In the genomic region with DNA sequence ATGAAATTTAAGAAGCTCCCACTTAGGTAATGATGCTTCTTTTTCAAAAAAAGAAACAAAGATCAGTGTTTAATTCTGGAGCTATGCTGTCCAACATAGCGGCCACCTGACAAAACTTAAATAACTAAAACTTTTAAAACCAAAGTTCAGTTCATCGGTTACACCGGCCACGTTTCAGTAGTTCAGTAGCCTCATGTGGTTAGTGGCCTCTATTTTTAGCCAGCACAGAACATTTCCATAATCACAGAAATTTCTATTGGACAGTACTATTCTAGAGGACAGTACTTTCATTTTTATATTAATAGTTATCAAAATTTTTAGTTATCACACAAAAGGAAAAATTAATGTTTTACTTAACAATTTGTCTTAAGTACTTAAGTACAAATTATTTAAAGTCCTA, we compare ENCODE assay signal across 14 cellular contexts.
DNase-seq lines count a peak whose midpoint lies in the region; ATAC-seq, FAIRE-seq and TF ChIP-seq lines count a peak whose summit lies in the region.
"Had no signal": no experiment of that assay in that cellular context is flagged by ENCODE, and none has a peak within 500 bp of the region (broad histone marks: within the 10 kb centered on the region; RNA-seq: fewer than 3 reads in every experiment).

No MANE protein-coding gene starts in this region.

- no peak overlapping the region for H3K4me3 Mint-ChIP-seq in Calu3 (ENCODE audit: low read depth, unreplicated experiment)
- H3K4me3 Mint-ChIP-seq: HFFc6, neural crest cell had no signal

- RAD21 ChIA-PET in GM12878 (lab: Charles Lee; ENCODE audit: unreplicated experiment): interaction anchor here (1.0 to 1.3 kb wide), 2 partner anchors 139 to 141 kb away, joined by 3 read pairs; a partner anchor contains a TSS

- no peaks in the 10 kb centered on the region for H3K79me2 ChIP-seq in GM12878 (ENCODE audit: control insufficient read depth, insufficient read depth, low read length)

- no peak overlapping the region for H3K4me2 ChIP-seq in GM12878 (ENCODE audit: control insufficient read depth, insufficient read depth)

- no peak for TF ChIP-seq CTCF in GM12878 (IDR thresholded peaks at IDR 0.05 in 2 of 3, conservative IDR thresholded peaks at IDR 0.05 in 1 of 3; ENCODE audit: control insufficient read depth in 2 of 3, extremely low read depth in 1 of 3, insufficient read depth in 1 of 3, low read depth in 3 of 3, low read length in 3 of 3)
- no peak for TF ChIP-seq CTCF in Calu3 (IDR thresholded peaks at IDR 0.05; ENCODE audit: unreplicated experiment)

- intact Hi-C loops in GM12878 (cut with micrococcal nuclease; ENCODE audit: unreplicated experiment): no loop called here
- intact Hi-C loops in head of caudate nucleus (cut with DNase I): no loop called here
- intact Hi-C loops in Calu3 (cut with micrococcal nuclease; ENCODE audit: unreplicated experiment): no loop called here

- TF ChIP-seq EP300 in GM12878 (IDR thresholded peaks at IDR 0.05; ENCODE audit: borderline replicate concordance in 1 of 2, control insufficient read depth in 1 of 2, low read depth in 2 of 2, low read length in 2 of 2): no peak

- H3K27ac ChIP-seq in GM12878 (ENCODE audit: control insufficient read depth, insufficient read depth): no peak overlapping the region; the same call in 1 of the 2 replicates

- ATAC-seq in GM18517 (IDR thresholded peaks at IDR 0.05; ENCODE audit: unreplicated experiment) (peak; percentile 44), GM21526 (IDR thresholded peaks at IDR 0.05; ENCODE audit: low FRiP score, unreplicated experiment) (peak; percentile 58), HG03135 (IDR thresholded peaks at IDR 0.05; ENCODE audit: unreplicated experiment) (peak; percentile 61), GM12878 (peak; percentile 91)
- ATAC-seq: right cardiac atrium had no signal

- H3K27ac Mint-ChIP-seq in Calu3 (ENCODE audit: unreplicated experiment): no peak overlapping the region
- H3K27ac Mint-ChIP-seq: HFFc6 had no signal

- peaks cover 0 to 12% of the 10 kb centered on the region in 2 experiments; a peak in 1 of 4 replicates for H3K36me3 ChIP-seq in GM12878 (ENCODE audit: control insufficient read depth in 2 of 2, insufficient read depth in 2 of 2, low read length in 1 of 2)

- no peak overlapping the region for H3K9ac ChIP-seq in GM12878 (ENCODE audit: control insufficient read depth, insufficient read depth, low read length)

- SMC1A ChIA-PET in GM12878 (lab: Charles Lee; ENCODE audit: uncharacterized antibody, unreplicated experiment): interaction anchor here (0.6 to 1.2 kb wide), 3 partner anchors 27 to 454 kb away, joined by 3 read pairs; no protein-coding TSS in a partner anchor

- H3K27me3 Mint-ChIP-seq in Calu3 (ENCODE audit: unreplicated experiment): no peaks in the 10 kb centered on the region

- FAIRE-seq in GM12878 (lab: Jason Lieb, UNC): no peak
- FAIRE-seq: D721Med had no signal

- no peaks in the 10 kb centered on the region for H3K9me3 ChIP-seq in GM12878 (replicated peaks; ENCODE audit: control insufficient read depth, insufficient read depth, low read length)

- H3K4me1 ChIP-seq in GM12878 (ENCODE audit: control insufficient read depth, insufficient read depth, low read length): no peaks in the 10 kb centered on the region

- H2AFZ ChIP-seq in GM12878 (ENCODE audit: control insufficient read depth, low read depth, low read length): no peak overlapping the region

- in situ Hi-C loops in GM12878 (cut with MboI): no loop called here

- TF ChIP-seq POLR2A in GM12878 (IDR thresholded peaks at IDR 0.05; ENCODE audit: low read depth, low read length): no peak

- no peaks in the 10 kb centered on the region for H3K27me3 ChIP-seq in GM12878 (replicated peaks in 1 of 2; ENCODE audit: control insufficient read depth in 2 of 2, insufficient read depth in 2 of 2, low read length in 1 of 2)

- CTCF ChIA-PET in GM12878 (lab: Yijun Ruan, JAX): no interaction called here
- CTCF ChIA-PET in Calu3 (lab: Charles Lee): no interaction called here

- H3K4me1 Mint-ChIP-seq in Calu3 (ENCODE audit: low read depth, unreplicated experiment): no peaks in the 10 kb centered on the region
- H3K4me1 Mint-ChIP-seq: neural crest cell had no signal

- no peak overlapping the region for H3K4me3 ChIP-seq in GM12878

- no peaks in the 10 kb centered on the region for H4K20me1 ChIP-seq in GM12878 (ENCODE audit: control insufficient read depth, insufficient read depth)

- WGBS in GM12878 (ENCODE audit: insufficient coverage, insufficient replicate concordance, low lambda C conversion rate, missing lambda C conversion rate): 46% methylated on average over 4 of the region's 4 CpGs

- BruUV-seq in GM12878 (replicated peaks; lab: Mats Ljungman, UMichigan) (no TSS peak), Calu3 (replicated peaks; lab: Mats Ljungman, UMichigan) (no TSS peak)

- H3K36me3 Mint-ChIP-seq in Calu3 (ENCODE audit: insufficient read depth, unreplicated experiment): peaks cover 4% of the 10 kb centered on the region

- no peak for TF ChIP-seq RAD21 in GM12878 (IDR thresholded peaks at IDR 0.05; ENCODE audit: insufficient read depth, low read depth, low read length)

- DNase-seq in GM12878 (ENCODE audit: low read depth, low spot score): no peak
- no peak for DNase-seq in head of caudate nucleus
- no peak for DNase-seq in GF-D8 (lab: John Stamatoyannopoulos, UW)
- no peak for DNase-seq in Calu3
- DNase-seq in islet precursor cell: no peak
- DNase-seq: HFFc6, mesendoderm, right cardiac atrium, SW 1271 had no signal

- no peaks in the 10 kb centered on the region for H3K9me3 Mint-ChIP-seq in Calu3 (ENCODE audit: low read depth, unreplicated experiment)
- H3K9me3 Mint-ChIP-seq: HFFc6, neural crest cell had no signal

- POLR2A ChIA-PET in GM12878 (lab: Charles Lee): no interaction called here

TF ChIP-seq in GM12878, 131 proteins besides CTCF, POLR2A, EP300 and RAD21 (continues in another document):
- TF ChIP-seq, protein P1, sequence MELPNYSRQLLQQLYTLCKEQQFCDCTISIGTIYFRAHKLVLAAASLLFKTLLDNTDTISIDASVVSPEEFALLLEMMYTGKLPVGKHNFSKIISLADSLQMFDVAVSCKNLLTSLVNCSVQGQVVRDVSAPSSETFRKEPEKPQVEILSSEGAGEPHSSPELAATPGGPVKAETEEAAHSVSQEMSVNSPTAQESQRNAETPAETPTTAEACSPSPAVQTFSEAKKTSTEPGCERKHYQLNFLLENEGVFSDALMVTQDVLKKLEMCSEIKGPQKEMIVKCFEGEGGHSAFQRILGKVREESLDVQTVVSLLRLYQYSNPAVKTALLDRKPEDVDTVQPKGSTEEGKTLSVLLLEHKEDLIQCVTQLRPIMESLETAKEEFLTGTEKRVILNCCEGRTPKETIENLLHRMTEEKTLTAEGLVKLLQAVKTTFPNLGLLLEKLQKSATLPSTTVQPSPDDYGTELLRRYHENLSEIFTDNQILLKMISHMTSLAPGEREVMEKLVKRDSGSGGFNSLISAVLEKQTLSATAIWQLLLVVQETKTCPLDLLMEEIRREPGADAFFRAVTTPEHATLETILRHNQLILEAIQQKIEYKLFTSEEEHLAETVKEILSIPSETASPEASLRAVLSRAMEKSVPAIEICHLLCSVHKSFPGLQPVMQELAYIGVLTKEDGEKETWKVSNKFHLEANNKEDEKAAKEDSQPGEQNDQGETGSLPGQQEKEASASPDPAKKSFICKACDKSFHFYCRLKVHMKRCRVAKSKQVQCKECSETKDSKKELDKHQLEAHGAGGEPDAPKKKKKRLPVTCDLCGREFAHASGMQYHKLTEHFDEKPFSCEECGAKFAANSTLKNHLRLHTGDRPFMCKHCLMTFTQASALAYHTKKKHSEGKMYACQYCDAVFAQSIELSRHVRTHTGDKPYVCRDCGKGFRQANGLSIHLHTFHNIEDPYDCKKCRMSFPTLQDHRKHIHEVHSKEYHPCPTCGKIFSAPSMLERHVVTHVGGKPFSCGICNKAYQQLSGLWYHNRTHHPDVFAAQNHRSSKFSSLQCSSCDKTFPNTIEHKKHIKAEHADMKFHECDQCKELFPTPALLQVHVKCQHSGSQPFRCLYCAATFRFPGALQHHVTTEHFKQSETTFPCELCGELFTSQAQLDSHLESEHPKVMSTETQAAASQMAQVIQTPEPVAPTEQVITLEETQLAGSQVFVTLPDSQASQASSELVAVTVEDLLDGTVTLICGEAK (IDR thresholded peaks at IDR 0.05; ENCODE audit: borderline replicate concordance): no peak
- no peak for TF ChIP-seq EGR1 (IDR thresholded peaks at IDR 0.05; ENCODE audit: borderline replicate concordance in 1 of 2, low read depth in 2 of 2, low read length in 2 of 2)
- no peak for TF ChIP-seq NR2F1 (conservative IDR thresholded peaks at IDR 0.05)
- peak; percentile 68; the same call in 1 of the 2 replicates for TF ChIP-seq ZNF24 (IDR thresholded peaks at IDR 0.05)
- peak; percentile 46 for TF ChIP-seq MEF2B (IDR thresholded peaks at IDR 0.05; ENCODE audit: partially characterized antibody, poor library complexity, severe bottlenecking)
- no peak for TF ChIP-seq JUND (IDR thresholded peaks at IDR 0.05; ENCODE audit: low read depth, low read length)
- TF ChIP-seq, protein P2, sequence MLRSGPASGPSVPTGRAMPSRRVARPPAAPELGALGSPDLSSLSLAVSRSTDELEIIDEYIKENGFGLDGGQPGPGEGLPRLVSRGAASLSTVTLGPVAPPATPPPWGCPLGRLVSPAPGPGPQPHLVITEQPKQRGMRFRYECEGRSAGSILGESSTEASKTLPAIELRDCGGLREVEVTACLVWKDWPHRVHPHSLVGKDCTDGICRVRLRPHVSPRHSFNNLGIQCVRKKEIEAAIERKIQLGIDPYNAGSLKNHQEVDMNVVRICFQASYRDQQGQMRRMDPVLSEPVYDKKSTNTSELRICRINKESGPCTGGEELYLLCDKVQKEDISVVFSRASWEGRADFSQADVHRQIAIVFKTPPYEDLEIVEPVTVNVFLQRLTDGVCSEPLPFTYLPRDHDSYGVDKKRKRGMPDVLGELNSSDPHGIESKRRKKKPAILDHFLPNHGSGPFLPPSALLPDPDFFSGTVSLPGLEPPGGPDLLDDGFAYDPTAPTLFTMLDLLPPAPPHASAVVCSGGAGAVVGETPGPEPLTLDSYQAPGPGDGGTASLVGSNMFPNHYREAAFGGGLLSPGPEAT (IDR thresholded peaks at IDR 0.05; ENCODE audit: low read depth): no peak
